Comparison of ENCODE assay signal across 1 cellular context in genomic region chr9:27573699-27574265, GRCh38.
TF ChIP-seq lines count a peak whose summit lies in the region.

No MANE protein-coding gene starts in this region.

TF ChIP-seq in GM12878, 131 proteins besides CTCF, POLR2A, EP300 and RAD21 (continued from another document and continues in another):
- TF ChIP-seq, protein P1, sequence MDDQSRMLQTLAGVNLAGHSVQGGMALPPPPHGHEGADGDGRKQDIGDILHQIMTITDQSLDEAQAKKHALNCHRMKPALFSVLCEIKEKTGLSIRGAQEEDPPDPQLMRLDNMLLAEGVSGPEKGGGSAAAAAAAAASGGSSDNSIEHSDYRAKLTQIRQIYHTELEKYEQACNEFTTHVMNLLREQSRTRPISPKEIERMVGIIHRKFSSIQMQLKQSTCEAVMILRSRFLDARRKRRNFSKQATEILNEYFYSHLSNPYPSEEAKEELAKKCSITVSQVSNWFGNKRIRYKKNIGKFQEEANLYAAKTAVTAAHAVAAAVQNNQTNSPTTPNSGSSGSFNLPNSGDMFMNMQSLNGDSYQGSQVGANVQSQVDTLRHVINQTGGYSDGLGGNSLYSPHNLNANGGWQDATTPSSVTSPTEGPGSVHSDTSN (IDR thresholded peaks at IDR 0.05; ENCODE audit: insufficient replicate concordance, low read depth, low read length), result peak; percentile 67
- TF ChIP-seq BHLHE40 (IDR thresholded peaks at IDR 0.05; ENCODE audit: borderline replicate concordance in 1 of 2, low read depth in 2 of 2, low read length in 1 of 2) (peak; percentile 67 to 73; a peak in 2 of 4 replicates), CBX5 (IDR thresholded peaks at IDR 0.05; ENCODE audit: low read depth) (peak; percentile 72; the same call in 1 of the 2 replicates), RUNX3 (IDR thresholded peaks at IDR 0.05; ENCODE audit: low read length) (peak; percentile 36; the same call in 1 of the 2 replicates), RB1 (IDR thresholded peaks at IDR 0.05; ENCODE audit: borderline replicate concordance) (peak; percentile 84; the same call in 1 of the 2 replicates), SP1 (IDR thresholded peaks at IDR 0.05; ENCODE audit: low read depth, low read length) (peak; percentile 71), ZNF384 (IDR thresholded peaks at IDR 0.05; ENCODE audit: borderline replicate concordance, low read depth, low read length) (no peak), POLR2AphosphoS2 (IDR thresholded peaks at IDR 0.05; ENCODE audit: low read depth, low read length) (0 out of 2 replicates have a peak, but pooled peaks have one; percentile 51), MTA3 (IDR thresholded peaks at IDR 0.05; ENCODE audit: borderline replicate concordance, low read length) (no peak), SRF (IDR thresholded peaks at IDR 0.05; ENCODE audit: low read depth in 2 of 2, low read length in 2 of 2) (peak; percentile 4 to 77; a peak in 2 of 4 replicates), POLR2AphosphoS5 (IDR thresholded peaks at IDR 0.05; ENCODE audit: low read length) (peak; percentile 75), ZZZ3 (IDR thresholded peaks at IDR 0.05; ENCODE audit: control insufficient read depth, insufficient read length, low read depth) (no peak), HDAC6 (IDR thresholded peaks at IDR 0.05; ENCODE audit: unreplicated experiment) (no peak), RAD51 (IDR thresholded peaks at IDR 0.05) (peak; percentile 53; the same call in 1 of the 2 replicates), IKZF1 (conservative IDR thresholded peaks at IDR 0.05) (0 out of 2 replicates have a peak, but pooled peaks have one; percentile 11), TAF1 (IDR thresholded peaks at IDR 0.05; ENCODE audit: borderline replicate concordance, low read depth, low read length) (peak; percentile 67), PAX5 (IDR thresholded peaks at IDR 0.05; ENCODE audit: borderline replicate concordance, low read depth, low read length) (peak; percentile 64; the same call in 1 of the 2 replicates), RELB (IDR thresholded peaks at IDR 0.05; ENCODE audit: low read depth) (peak; percentile 36; the same call in 1 of the 2 replicates), KAT2A (conservative IDR thresholded peaks at IDR 0.05; ENCODE audit: control insufficient read depth, low read depth, low read length) (no peak), ZNF207 (IDR thresholded peaks at IDR 0.05; ENCODE audit: borderline replicate concordance) (0 out of 2 replicates have a peak, but pooled peaks have one; percentile 56), MEF2B (IDR thresholded peaks at IDR 0.05; ENCODE audit: partially characterized antibody, poor library complexity, severe bottlenecking) (no peak), TBL1XR1 (IDR thresholded peaks at IDR 0.05; ENCODE audit: low read depth, low read length) (peak; percentile 18; the same call in 1 of the 2 replicates), CBFB (IDR thresholded peaks at IDR 0.05; ENCODE audit: low read depth) (no peak; the same call in none of the 2 replicates), TCF3 (IDR thresholded peaks at IDR 0.05; ENCODE audit: borderline replicate concordance, insufficient read depth, low read depth, low read length) (peak; percentile 34; the same call in 1 of the 2 replicates), STAT1 (conservative IDR thresholded peaks at IDR 0.05) (0 out of 2 replicates have a peak, but pooled peaks have one; percentile 57), ZNF24 (IDR thresholded peaks at IDR 0.05) (no peak), BCLAF1 (IDR thresholded peaks at IDR 0.05) (no peak), MYB (IDR thresholded peaks at IDR 0.05; ENCODE audit: borderline replicate concordance, low read depth, low read length) (no peak), MAX (IDR thresholded peaks at IDR 0.05; ENCODE audit: low read depth, low read length) (peak; percentile 20; the same call in 1 of the 2 replicates), CREM (IDR thresholded peaks at IDR 0.05; ENCODE audit: low read depth) (peak; percentile 99), HCFC1 (IDR thresholded peaks at IDR 0.05; ENCODE audit: low read length) (peak; percentile 72), PML (IDR thresholded peaks at IDR 0.05; ENCODE audit: low read length) (no peak), E2F8 (IDR thresholded peaks at IDR 0.05; ENCODE audit: low read depth, partially characterized antibody) (peak; percentile 86), FOXM1 (IDR thresholded peaks at IDR 0.05; ENCODE audit: low read depth, low read length) (peak; percentile 25; the same call in 1 of the 2 replicates), DPF2 (IDR thresholded peaks at IDR 0.05) (no peak), E4F1 (IDR thresholded peaks at IDR 0.05; ENCODE audit: borderline replicate concordance, partially characterized antibody) (peak; percentile 37), SREBF2 (IDR thresholded peaks at IDR 0.05; ENCODE audit: low read length) (no peak), CREB1 (IDR thresholded peaks at IDR 0.05; ENCODE audit: low read depth) (peak; percentile 100), ETV6 (conservative IDR thresholded peaks at IDR 0.05 in 1 of 2, IDR thresholded peaks at IDR 0.05 in 1 of 2; ENCODE audit: borderline replicate concordance in 1 of 2, low read depth in 1 of 2) (no peak; a peak in 1 of 4 replicates), ZNF274 (IDR thresholded peaks at IDR 0.05; ENCODE audit: insufficient read depth, insufficient read length) (no peak), NR2C2 (IDR thresholded peaks at IDR 0.05; ENCODE audit: borderline replicate concordance, control insufficient read depth, insufficient read length, low read depth) (no peak), ZNF622 (IDR thresholded peaks at IDR 0.05) (no peak), GABPA (IDR thresholded peaks at IDR 0.05; ENCODE audit: low read depth) (peak; percentile 79), BMI1 (IDR thresholded peaks at IDR 0.05; ENCODE audit: borderline replicate concordance) (peak; percentile 25; the same call in 1 of the 2 replicates), YBX1 (IDR thresholded peaks at IDR 0.05) (no peak), CHD2 (IDR thresholded peaks at IDR 0.05; ENCODE audit: borderline replicate concordance, low read depth, low read length) (peak; percentile 83; the same call in 1 of the 2 replicates), SUZ12 (IDR thresholded peaks at IDR 0.05; ENCODE audit: unreplicated experiment) (no peak)
- TF ChIP-seq, protein P2, sequence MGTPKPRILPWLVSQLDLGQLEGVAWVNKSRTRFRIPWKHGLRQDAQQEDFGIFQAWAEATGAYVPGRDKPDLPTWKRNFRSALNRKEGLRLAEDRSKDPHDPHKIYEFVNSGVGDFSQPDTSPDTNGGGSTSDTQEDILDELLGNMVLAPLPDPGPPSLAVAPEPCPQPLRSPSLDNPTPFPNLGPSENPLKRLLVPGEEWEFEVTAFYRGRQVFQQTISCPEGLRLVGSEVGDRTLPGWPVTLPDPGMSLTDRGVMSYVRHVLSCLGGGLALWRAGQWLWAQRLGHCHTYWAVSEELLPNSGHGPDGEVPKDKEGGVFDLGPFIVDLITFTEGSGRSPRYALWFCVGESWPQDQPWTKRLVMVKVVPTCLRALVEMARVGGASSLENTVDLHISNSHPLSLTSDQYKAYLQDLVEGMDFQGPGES (IDR thresholded peaks at IDR 0.05), result no peak
- TF ChIP-seq, protein P3, sequence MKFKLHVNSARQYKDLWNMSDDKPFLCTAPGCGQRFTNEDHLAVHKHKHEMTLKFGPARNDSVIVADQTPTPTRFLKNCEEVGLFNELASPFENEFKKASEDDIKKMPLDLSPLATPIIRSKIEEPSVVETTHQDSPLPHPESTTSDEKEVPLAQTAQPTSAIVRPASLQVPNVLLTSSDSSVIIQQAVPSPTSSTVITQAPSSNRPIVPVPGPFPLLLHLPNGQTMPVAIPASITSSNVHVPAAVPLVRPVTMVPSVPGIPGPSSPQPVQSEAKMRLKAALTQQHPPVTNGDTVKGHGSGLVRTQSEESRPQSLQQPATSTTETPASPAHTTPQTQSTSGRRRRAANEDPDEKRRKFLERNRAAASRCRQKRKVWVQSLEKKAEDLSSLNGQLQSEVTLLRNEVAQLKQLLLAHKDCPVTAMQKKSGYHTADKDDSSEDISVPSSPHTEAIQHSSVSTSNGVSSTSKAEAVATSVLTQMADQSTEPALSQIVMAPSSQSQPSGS (IDR thresholded peaks at IDR 0.05; ENCODE audit: low read length), result peak; percentile 98
